In the genomic region with DNA sequence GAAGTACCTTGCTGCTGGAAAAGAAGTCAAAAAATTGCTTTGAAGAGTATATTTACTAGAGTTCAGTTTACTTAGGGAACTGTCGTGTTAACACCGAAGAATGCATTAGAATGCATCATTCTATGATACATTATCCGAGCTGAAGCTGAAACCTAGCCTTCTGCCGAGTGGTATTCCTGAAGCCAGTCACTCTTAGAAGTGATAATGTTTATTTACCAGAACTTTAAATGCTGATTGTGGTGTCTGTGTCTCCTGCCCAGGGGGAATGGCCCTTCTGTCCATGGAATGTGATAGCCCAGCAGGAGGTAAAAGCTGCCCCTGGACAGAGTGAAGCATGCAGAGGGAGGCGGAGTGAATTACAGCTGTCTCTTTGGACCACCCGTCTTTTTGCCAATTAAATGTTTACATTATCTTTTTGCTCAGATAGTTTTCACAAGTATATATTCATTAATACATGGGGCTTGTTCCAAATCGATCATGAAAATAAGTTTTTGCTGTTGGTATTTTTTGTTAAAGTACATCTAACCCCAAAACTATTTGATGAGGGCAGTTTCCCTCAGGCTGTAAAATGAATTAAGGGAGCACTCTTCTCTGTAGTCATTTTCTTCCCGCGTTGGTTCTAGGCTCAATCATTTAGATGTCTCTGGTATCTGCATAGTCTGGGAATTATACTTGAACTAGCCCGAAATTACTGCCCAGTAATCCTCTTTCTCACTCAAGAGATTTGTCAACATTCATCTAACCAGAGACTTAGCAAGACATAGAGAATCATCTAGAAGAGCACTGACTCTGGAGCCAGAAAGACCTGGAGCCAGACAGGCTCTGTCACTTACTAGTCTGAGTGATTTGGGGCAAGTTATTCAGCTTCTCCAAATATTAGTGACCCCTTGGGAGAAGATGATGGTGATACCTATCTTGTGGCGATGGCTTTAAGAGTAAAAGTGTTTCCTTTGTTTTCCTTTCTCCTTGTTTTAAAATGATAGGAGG, we compare ENCODE assay signal across 12 cellular contexts.
DNase-seq lines count a peak whose midpoint lies in the region; ATAC-seq and TF ChIP-seq lines count a peak whose summit lies in the region.
"Had no signal": no experiment of that assay in that cellular context is flagged by ENCODE, and none has a peak within 500 bp of the region (broad histone marks: within the 10 kb centered on the region; RNA-seq: fewer than 3 reads in every experiment).

No MANE protein-coding gene starts in this region.

- H3K18ac ChIP-seq in mesendoderm (ENCODE audit: low read length), result peak overlapping the region; percentile 78

- H3K9me2 ChIP-seq in OCI-LY7 (ENCODE audit: insufficient read depth, low read length), result no peaks in the 10 kb centered on the region; the same call in 1 of the 2 replicates

- H3K23ac ChIP-seq in mesendoderm (ENCODE audit: low read length), result no peak overlapping the region

- H2BK5ac ChIP-seq in mesendoderm (ENCODE audit: low read length), result no peak overlapping the region

- no peak overlapping the region for H3K4me3 Mint-ChIP-seq in endodermal cell

- H3K9me3 Mint-ChIP-seq in endodermal cell, result no peaks in the 10 kb centered on the region

- H3K4me3 ChIP-seq in ACC112 (ENCODE audit: low read depth, low read length), result no peak overlapping the region
- H3K4me3 ChIP-seq in MG63, result no peak overlapping the region
- peak overlapping the region; percentile 12 for H3K4me3 ChIP-seq in endodermal cell (ENCODE audit: low read length)
- H3K4me3 ChIP-seq in mesendoderm (ENCODE audit: low read length), result no peak overlapping the region
- H3K4me3 ChIP-seq in OCI-LY7 (ENCODE audit: low read depth, low read length, poor library complexity, severe bottlenecking), result no peak overlapping the region
- H3K4me3 ChIP-seq: transverse colon had no signal

- no peaks in the 10 kb centered on the region for H3K79me1 ChIP-seq in mesendoderm (ENCODE audit: low read length)

- H4K5ac ChIP-seq in mesendoderm (ENCODE audit: low read length), result no peak overlapping the region

- H3K4me1 Mint-ChIP-seq in endodermal cell, result peaks cover 1% of the 10 kb centered on the region

- WGBS in endodermal cell (ENCODE audit: insufficient coverage in 1 of 2, insufficient read length in 1 of 2), 2 experiments, result 27 to 55% methylated on average over 6 to 9 of the region's 11 CpGs
- WGBS in mesendoderm (ENCODE audit: extremely low coverage, insufficient coverage, low lambda C conversion rate), result no CpG with 5 or more reads among the region's 11 CpGs

- no peak overlapping the region for H3K56ac ChIP-seq in mesendoderm (ENCODE audit: low read length)

- no peak overlapping the region for H4K8ac ChIP-seq in mesendoderm (ENCODE audit: low read depth, low read length)

- H3K9me3 ChIP-seq in MG63 (no peaks in the 10 kb centered on the region), endodermal cell (ENCODE audit: control insufficient read depth, low read length) (no peaks in the 10 kb centered on the region), OCI-LY7 (ENCODE audit: low read length) (no peaks in the 10 kb centered on the region)
- H3K9me3 ChIP-seq: transverse colon had no signal

- H3K4me1 ChIP-seq in ACC112 (ENCODE audit: control insufficient read depth, insufficient read depth, low read length, unreplicated experiment) (peaks cover 32% of the 10 kb centered on the region), endodermal cell (ENCODE audit: control insufficient read depth, insufficient read depth, low read length) (peaks cover 6% of the 10 kb centered on the region), mesendoderm (ENCODE audit: control insufficient read depth, low read depth, low read length) (peaks cover 8% of the 10 kb centered on the region), OCI-LY7 (ENCODE audit: insufficient read depth, low read length, poor library complexity, severe bottlenecking) (no peaks in the 10 kb centered on the region)

- H2BK120ac ChIP-seq in mesendoderm (ENCODE audit: low read depth, low read length), result no peak overlapping the region

- POLR2A ChIA-PET in OCI-LY7 (lab: Charles Lee), result no interaction called here

- intact Hi-C loops in OCI-LY7 (cut with micrococcal nuclease; ENCODE audit: unreplicated experiment), result no loop called here

- H3K4ac ChIP-seq in mesendoderm (ENCODE audit: low read depth, low read length), result no peak overlapping the region

- H3K79me2 ChIP-seq in ACC112 (ENCODE audit: control insufficient read depth, insufficient read depth, low read length, unreplicated experiment) (no peaks in the 10 kb centered on the region), mesendoderm (ENCODE audit: control insufficient read depth, insufficient read depth, low read length) (no peaks in the 10 kb centered on the region), OCI-LY7 (ENCODE audit: insufficient read depth, low read depth, low read length) (no peaks in the 10 kb centered on the region)

- no peak overlapping the region for H3K4me2 ChIP-seq in mesendoderm (ENCODE audit: low read length)
- no peak overlapping the region for H3K4me2 ChIP-seq in OCI-LY7 (ENCODE audit: low read length)

- CTCF ChIA-PET in OCI-LY7 (lab: Charles Lee; ENCODE audit: unreplicated experiment), result no interaction called here

- H3K9ac ChIP-seq in endodermal cell (ENCODE audit: extremely low read depth, low read length, poor library complexity, severe bottlenecking), result no peak overlapping the region
- no peak overlapping the region for H3K9ac ChIP-seq in mesendoderm (ENCODE audit: low read length)

- H3K27me3 ChIP-seq in ACC112 (ENCODE audit: insufficient read depth, low read length) (no peaks in the 10 kb centered on the region), MG63 (no peaks in the 10 kb centered on the region), endodermal cell (ENCODE audit: control insufficient read depth, insufficient read depth, low read length, poor library complexity, severe bottlenecking) (no peaks in the 10 kb centered on the region), mesendoderm (ENCODE audit: insufficient read depth, low read length, poor library complexity) (no peaks in the 10 kb centered on the region)
- H3K27me3 ChIP-seq: transverse colon had no signal

- DNase-seq in MG63, result peak; percentile 47
- peak; percentile 91 for DNase-seq in endodermal cell
- DNase-seq in mesendoderm, result peak; percentile 94
- no peak for DNase-seq in activated effector memory CD4-positive, alpha-beta T cell treated with anti-CD3 and anti-CD28 coated beads, Interleukin-2, amount 50 U/mL, for 16 hours
- no peak for DNase-seq in HuH-7 (ENCODE audit: low spot score)
- no peak for DNase-seq in OCI-LY7 (ENCODE audit: low spot score)
- DNase-seq: NCI-H1092; NK-92 treated with Interleukin-12 subunit alpha and Interleukin-12 subunit beta, amount 100 ng/mL, for 24 hours; transverse colon had no signal

- no peak overlapping the region for H3K27ac ChIP-seq in ACC112 (ENCODE audit: low read depth, low read length)
- no peak overlapping the region for H3K27ac ChIP-seq in endodermal cell (ENCODE audit: low read depth, low read length)
- H3K27ac ChIP-seq in mesendoderm (ENCODE audit: low read depth, low read length), result no peak overlapping the region
- H3K27ac ChIP-seq in OCI-LY7 (ENCODE audit: low read depth, low read length, poor library complexity, severe bottlenecking), result no peak overlapping the region
- H3K27ac ChIP-seq: HL-60 had no signal

- H3K27ac Mint-ChIP-seq in endodermal cell, result no peak overlapping the region

- no peaks in the 10 kb centered on the region for H4K20me1 ChIP-seq in OCI-LY7 (ENCODE audit: insufficient read depth, low read length)

- peak overlapping the region; percentile 43 for H2AFZ ChIP-seq in ACC112 (ENCODE audit: low read length, unreplicated experiment)
- no peak overlapping the region for H2AFZ ChIP-seq in OCI-LY7 (ENCODE audit: low read length)

- no peak for ATAC-seq in GM19324 (IDR thresholded peaks at IDR 0.05; ENCODE audit: low FRiP score, unreplicated experiment)

- H3K36me3 ChIP-seq in ACC112 (ENCODE audit: insufficient read depth, low read length), result no peaks in the 10 kb centered on the region
- H3K36me3 ChIP-seq in MG63, result no peaks in the 10 kb centered on the region
- no peaks in the 10 kb centered on the region for H3K36me3 ChIP-seq in endodermal cell (ENCODE audit: control insufficient read depth, insufficient read depth, low read length)
- H3K36me3 ChIP-seq in mesendoderm (ENCODE audit: control insufficient read depth, insufficient read depth, low read length), result no peaks in the 10 kb centered on the region
- no peaks in the 10 kb centered on the region for H3K36me3 ChIP-seq in OCI-LY7 (ENCODE audit: insufficient read depth, low read length)
- H3K36me3 ChIP-seq: transverse colon had no signal

- no peak for TF ChIP-seq CTCF in endodermal cell (conservative IDR thresholded peaks at IDR 0.05)
- no peak for TF ChIP-seq CTCF in OCI-LY7 (conservative IDR thresholded peaks at IDR 0.05; ENCODE audit: low read length)

- no TSS peak for BruUV-seq in OCI-LY7 (replicated peaks; lab: Mats Ljungman, UMichigan)

- H2BK15ac ChIP-seq in mesendoderm (replicated peaks; ENCODE audit: low read depth), result peak overlapping the region; percentile 28

- H3K36me3 Mint-ChIP-seq in endodermal cell (ENCODE audit: low read depth), result no peaks in the 10 kb centered on the region

- no peak overlapping the region for H2AK5ac ChIP-seq in mesendoderm (ENCODE audit: low read length)

- H3K27me3 Mint-ChIP-seq in endodermal cell (ENCODE audit: insufficient read depth), result peaks cover 15% of the 10 kb centered on the region

Comparison
In these comparisons a context has a peak if more than half of its experiments do, and no peak if none do; other contexts are left out.
1. DNase-seq: peak in MG63 (single experiment), endodermal cell (single experiment) and mesendoderm (single experiment); none in activated effector memory CD4-positive, alpha-beta T cell treated with anti-CD3 and anti-CD28 coated beads, Interleukin-2, amount 50 U/mL, for 16 hours (single experiment), HuH-7 (single experiment) and OCI-LY7 (single experiment).